ENCODE assay signal across 26 cellular contexts in genomic region chr18:24333116-24333515, GRCh38.
"Had no signal": no experiment of that assay in that cellular context is flagged by ENCODE, and none has a peak within 500 bp of the region (broad histone marks: within the 10 kb centered on the region; RNA-seq: fewer than 3 reads in every experiment).

No MANE protein-coding gene starts in this region.

- ATAC-seq: heart right ventricle; left lobe of liver; natural killer cell treated with Interleukin-12 subunit alpha and Interleukin-12 subunit beta and Interleukin-15 and Interleukin-18, amount 100 ng/mL, for 72 hours; pancreas; right lobe of liver had no signal

- H3K27me3 Mint-ChIP-seq: naive B cell had no signal

- H3K9me3 Mint-ChIP-seq: natural killer cell treated with Interleukin-12 subunit alpha and Interleukin-12 subunit beta and Interleukin-15 and Interleukin-18, amount 100 ng/mL, for 72 hours had no signal

- H3K4me3 Mint-ChIP-seq: memory B cell; naive B cell; natural killer cell treated with Interleukin-12 subunit alpha and Interleukin-12 subunit beta and Interleukin-15 and Interleukin-18, amount 100 ng/mL, for 72 hours; neural crest cell had no signal

- H3K27ac Mint-ChIP-seq: memory B cell; natural killer cell treated with Interleukin-12 subunit alpha and Interleukin-12 subunit beta and Interleukin-15 and Interleukin-18, amount 100 ng/mL, for 72 hours had no signal

- H3K4me3 ChIP-seq: dorsolateral prefrontal cortex, esophagus muscularis mucosa, heart right ventricle, lung, pancreas, right lobe of liver, smooth muscle cell, stomach, thyroid gland, vagina had no signal

- DNase-seq: dorsolateral prefrontal cortex; effector CD4-positive, alpha-beta T cell; glutamatergic neuron; heart right ventricle; hippocampal formation; kidney glomerular epithelial cell; naive B cell; pancreas; retina; right lobe of liver; stimulated activated CD4-positive, alpha-beta T cell treated with anti-CD3 and anti-CD28 coated beads, Interleukin-12 subunit alpha, Interleukin-12 subunit beta, amount 100 ng/mL, for 4 hours; stimulated activated CD4-positive, alpha-beta T cell treated with anti-CD3 and anti-CD28 coated beads, Interleukin-1b, Interleukin-23, amount 100 ng/mL, for 48 hours; stimulated activated CD4-positive, alpha-beta T cell treated with anti-CD3 and anti-CD28 coated beads, Interleukin-4, amount 100 ng/mL, for 1 hour; stimulated activated CD8-positive, alpha-beta memory T cell treated with anti-CD3 and anti-CD28 coated beads, Interleukin-4, amount 100 ng/mL, for 48 hours; stimulated activated naive CD4-positive, alpha-beta T cell treated with Interleukin-2 at 50 U/mL for 16 hours; stomach; thyroid gland; trophoblast cell had no signal

- H3K4me1 Mint-ChIP-seq: memory B cell, neural crest cell had no signal

- H3K36me3 Mint-ChIP-seq: memory B cell; naive B cell; natural killer cell treated with Interleukin-12 subunit alpha and Interleukin-12 subunit beta and Interleukin-15 and Interleukin-18, amount 100 ng/mL, for 72 hours had no signal
